20 cellular contexts compared by ENCODE assay signal in the genomic region with DNA sequence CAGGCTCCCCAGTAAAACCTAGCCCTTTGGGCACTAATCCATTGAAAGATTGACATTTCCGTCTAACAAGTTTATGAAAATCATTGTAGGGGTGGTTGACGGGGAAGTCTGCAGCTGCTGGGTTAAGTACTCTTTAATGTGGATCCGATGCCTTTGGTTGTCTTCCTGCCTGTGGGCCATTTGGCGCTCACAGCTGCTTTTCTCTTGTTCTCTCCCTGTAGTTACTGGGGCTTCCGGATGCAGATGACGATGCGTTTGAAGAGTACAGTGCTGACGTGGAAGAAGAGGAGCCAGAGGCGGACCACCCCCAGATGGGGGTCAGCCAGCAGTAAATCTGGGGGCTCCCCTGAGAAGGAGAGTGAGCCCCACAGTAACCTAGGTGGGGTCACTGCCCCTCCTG. TPM values are rescaled to one million over a fixed set of nuclear protein-coding genes. Genes with fewer than 3 reads are reported as not detected.
A peak's percentile ranks its signal among the peaks of the same experiment; 100 is the strongest.
DNase-seq lines count a peak whose midpoint lies in the region; ATAC-seq and TF ChIP-seq lines count a peak whose summit lies in the region.
"Had no signal": no experiment of that assay in that cellular context is flagged by ENCODE, and none has a peak within 500 bp of the region (broad histone marks: within the 10 kb centered on the region; RNA-seq: fewer than 3 reads in every experiment).

No MANE protein-coding gene starts in this region.

- peak overlapping the region; percentile 49 to 90 for H3K27ac Mint-ChIP-seq in activated naive CD4-positive, alpha-beta T cell treated with anti-CD3 and anti-CD28 coated beads, Interleukin-2, amount 50 U/mL, for 72 hours
- H3K27ac Mint-ChIP-seq in stimulated activated naive CD8-positive, alpha-beta T cell treated with anti-CD3 and anti-CD28 coated beads, Interleukin-15, amount 100 ng/mL, for 72 hours = peak overlapping the region; percentile 8 to 71
- peak overlapping the region in 3 of 7 donors; percentile 26 to 49 (median 41) for H3K27ac Mint-ChIP-seq in CD14-positive monocyte
- H3K27ac Mint-ChIP-seq: dendritic cell treated with granulocyte-macrophage colony-stimulating factor and Interleukin-4, amounts not matched to agents 40 ng/mL and 50 ng/mL, for 4 days had no signal

- intact Hi-C loops in CD14-positive monocyte (cut with micrococcal nuclease) = loop anchor here in 1 of 2 donors (5.0 kb wide), 1 partner anchor 255 kb away; no protein-coding TSS in a partner anchor

- peak; percentile 33 to 46 for ATAC-seq in activated naive CD4-positive, alpha-beta T cell treated with anti-CD3 and anti-CD28 coated beads, Interleukin-2, amount 50 U/mL, for 72 hours
- peak; percentile 63 for ATAC-seq in stimulated activated naive CD8-positive, alpha-beta T cell treated with anti-CD3 and anti-CD28 coated beads, Interleukin-15, amount 100 ng/mL, for 72 hours
- ATAC-seq in GM18502 (IDR thresholded peaks at IDR 0.05; ENCODE audit: poor library complexity, unreplicated experiment) = no peak
- ATAC-seq: heart right ventricle, right lobe of liver, SK-N-SH treated with all-trans-retinoic acid at 6 μM for 48 hours had no signal

- no peak for TF ChIP-seq CTCF in CD14-positive monocyte (IDR thresholded peaks at IDR 0.05)

- H3K36me3 Mint-ChIP-seq in activated naive CD4-positive, alpha-beta T cell treated with anti-CD3 and anti-CD28 coated beads, Interleukin-2, amount 50 U/mL, for 72 hours = no peaks in the 10 kb centered on the region
- H3K36me3 Mint-ChIP-seq in CD14-positive monocyte = peaks cover 4 to 5% of the 10 kb centered on the region in 2 donors

- no peaks in the 10 kb centered on the region for H3K9me3 Mint-ChIP-seq in activated naive CD4-positive, alpha-beta T cell treated with anti-CD3 and anti-CD28 coated beads, Interleukin-2, amount 50 U/mL, for 72 hours
- H3K9me3 Mint-ChIP-seq in stimulated activated naive CD8-positive, alpha-beta T cell treated with anti-CD3 and anti-CD28 coated beads, Interleukin-15, amount 100 ng/mL, for 72 hours = no peaks in the 10 kb centered on the region
- H3K9me3 Mint-ChIP-seq in CD14-positive monocyte = no peaks in the 10 kb centered on the region
- H3K9me3 Mint-ChIP-seq: dendritic cell treated with granulocyte-macrophage colony-stimulating factor and Interleukin-4, amounts not matched to agents 40 ng/mL and 50 ng/mL, for 4 days had no signal

- H3K4me1 Mint-ChIP-seq in stimulated activated naive CD8-positive, alpha-beta T cell treated with anti-CD3 and anti-CD28 coated beads, Interleukin-15, amount 100 ng/mL, for 72 hours = peaks cover 41% of the 10 kb centered on the region
- peaks cover 50% of the 10 kb centered on the region for H3K4me1 Mint-ChIP-seq in CD14-positive monocyte

- peak overlapping the region; percentile 48 to 60 for H3K4me3 Mint-ChIP-seq in stimulated activated naive CD8-positive, alpha-beta T cell treated with anti-CD3 and anti-CD28 coated beads, Interleukin-15, amount 100 ng/mL, for 72 hours
- H3K4me3 Mint-ChIP-seq in CD14-positive monocyte = no peak overlapping the region
- H3K4me3 Mint-ChIP-seq: dendritic cell treated with granulocyte-macrophage colony-stimulating factor and Interleukin-4, amounts not matched to agents 40 ng/mL and 50 ng/mL, for 4 days had no signal

- no peaks in the 10 kb centered on the region for H3K27me3 Mint-ChIP-seq in stimulated activated naive CD8-positive, alpha-beta T cell treated with anti-CD3 and anti-CD28 coated beads, Interleukin-15, amount 100 ng/mL, for 72 hours
- peaks cover 0 to 1% (median 0%) of the 10 kb centered on the region in 3 donors for H3K27me3 Mint-ChIP-seq in CD14-positive monocyte (ENCODE audit: low read depth in 3 of 3)
- H3K27me3 Mint-ChIP-seq: dendritic cell treated with granulocyte-macrophage colony-stimulating factor and Interleukin-4, amounts not matched to agents 40 ng/mL and 50 ng/mL, for 4 days had no signal

- peak; percentile 16 for DNase-seq in stimulated activated CD4-positive, alpha-beta T cell treated with anti-CD3 and anti-CD28 coated beads, Interleukin-4, amount 100 ng/mL, for 24 hours
- no peak for DNase-seq in stimulated activated CD4-positive, alpha-beta T cell treated with anti-CD3 and anti-CD28 coated beads, Interleukin-1b, Interleukin-23, amount 100 ng/mL, for 48 hours
- DNase-seq in NCI-H510A (lab: John Stamatoyannopoulos, UW) (peak; percentile 42), CD14-positive monocyte (ENCODE audit: low spot score) (no peak), OCI-M2 (lab: John Stamatoyannopoulos, UW; ENCODE audit: unreplicated experiment) (no peak)
- no peak for DNase-seq in activated naive CD4-positive, alpha-beta T cell treated with anti-CD3 and anti-CD28 coated beads, Interleukin-2, amount 50 U/mL, for 72 hours (ENCODE audit: low spot score in 2 of 2)
- no peak for DNase-seq in stimulated activated naive CD8-positive, alpha-beta T cell treated with anti-CD3 and anti-CD28 coated beads, Interleukin-15, amount 100 ng/mL, for 72 hours
- DNase-seq: BE2C, esophagus squamous epithelium, heart right ventricle, islet precursor cell, KG1, mesendoderm, NCI-H146, occipital lobe, right lobe of liver, transverse colon had no signal

RNA-seq across cellular contexts. Expression of a gene that starts 22.4 kb away (rescaled TPM):
- 1 to 10 TPM; 4.7 to 8.1 TPM for total RNA-seq in activated naive CD4-positive, alpha-beta T cell treated with anti-CD3 and anti-CD28 coated beads, Interleukin-2, amount 50 U/mL, for 72 hours
- polyA plus RNA-seq in CD14-positive monocyte = 1 to 10 TPM; 5.9 to 7.5 TPM

Comparison
In these comparisons a context has a peak if more than half of its experiments do, and no peak if none do; other contexts are left out.
1. DNase-seq: peak in stimulated activated CD4-positive, alpha-beta T cell treated with anti-CD3 and anti-CD28 coated beads, Interleukin-4, amount 100 ng/mL, for 24 hours (single experiment) and NCI-H510A (single experiment); none in stimulated activated CD4-positive, alpha-beta T cell treated with anti-CD3 and anti-CD28 coated beads, Interleukin-1b, Interleukin-23, amount 100 ng/mL, for 48 hours (single experiment), activated naive CD4-positive, alpha-beta T cell treated with anti-CD3 and anti-CD28 coated beads, Interleukin-2, amount 50 U/mL, for 72 hours (0 of 2), stimulated activated naive CD8-positive, alpha-beta T cell treated with anti-CD3 and anti-CD28 coated beads, Interleukin-15, amount 100 ng/mL, for 72 hours (0 of 2), CD14-positive monocyte (single experiment) and OCI-M2 (single experiment).
2. H3K4me3 Mint-ChIP-seq: peak in stimulated activated naive CD8-positive, alpha-beta T cell treated with anti-CD3 and anti-CD28 coated beads, Interleukin-15, amount 100 ng/mL, for 72 hours (2 of 2); none in CD14-positive monocyte (0 of 2).